In genomic region chr3:28018925-28019718, GRCh38 we compare ENCODE assay signal across 2 cellular contexts.
TF ChIP-seq lines count a peak whose summit lies in the region.

No MANE protein-coding gene starts in this region.

TF ChIP-seq in GM23338, 12 proteins besides CTCF, POLR2A, EP300 and RAD21:
- no peak for TF ChIP-seq ZNF462 (CRISPR knock-in tag; IDR thresholded peaks at IDR 0.05)
- TF ChIP-seq EZH2phosphoT487 (IDR thresholded peaks at IDR 0.05; ENCODE audit: unreplicated experiment): no peak
- TF ChIP-seq CREB1 (CRISPR knock-in tag; IDR thresholded peaks at IDR 0.05; ENCODE audit: low read depth): no peak
- TF ChIP-seq ZNF114 (CRISPR knock-in tag; IDR thresholded peaks at IDR 0.05): no peak
- no peak for TF ChIP-seq ETS1 (IDR thresholded peaks at IDR 0.05)
- TF ChIP-seq JUNB (IDR thresholded peaks at IDR 0.05; ENCODE audit: unreplicated experiment): no peak
- TF ChIP-seq NANOG (IDR thresholded peaks at IDR 0.05; ENCODE audit: borderline replicate concordance): no peak
- TF ChIP-seq STAT1 (IDR thresholded peaks at IDR 0.05; ENCODE audit: unreplicated experiment): no peak
- no peak for TF ChIP-seq EZH2 (IDR thresholded peaks at IDR 0.05; ENCODE audit: low read depth, unreplicated experiment)
- TF ChIP-seq ZNF331 (CRISPR knock-in tag; IDR thresholded peaks at IDR 0.05; ENCODE audit: low read depth): no peak
- TF ChIP-seq REST (IDR thresholded peaks at IDR 0.05; ENCODE audit: unreplicated experiment): no peak
- no peak for TF ChIP-seq POLR2AphosphoS5 (IDR thresholded peaks at IDR 0.05; ENCODE audit: low read depth)

TF ChIP-seq in HEK293T, 16 proteins besides CTCF, POLR2A, EP300 and RAD21 (continued from another document):
- TF ChIP-seq ZNF384 (IDR thresholded peaks at IDR 0.05): no peak
- no peak for TF ChIP-seq SP1 (IDR thresholded peaks at IDR 0.05)
- no peak for TF ChIP-seq FOXK2 (IDR thresholded peaks at IDR 0.05)
TF ChIP-seq in HEK293T: peak in this region for 0.
